8 cellular contexts compared by ENCODE assay signal in the genomic region with DNA sequence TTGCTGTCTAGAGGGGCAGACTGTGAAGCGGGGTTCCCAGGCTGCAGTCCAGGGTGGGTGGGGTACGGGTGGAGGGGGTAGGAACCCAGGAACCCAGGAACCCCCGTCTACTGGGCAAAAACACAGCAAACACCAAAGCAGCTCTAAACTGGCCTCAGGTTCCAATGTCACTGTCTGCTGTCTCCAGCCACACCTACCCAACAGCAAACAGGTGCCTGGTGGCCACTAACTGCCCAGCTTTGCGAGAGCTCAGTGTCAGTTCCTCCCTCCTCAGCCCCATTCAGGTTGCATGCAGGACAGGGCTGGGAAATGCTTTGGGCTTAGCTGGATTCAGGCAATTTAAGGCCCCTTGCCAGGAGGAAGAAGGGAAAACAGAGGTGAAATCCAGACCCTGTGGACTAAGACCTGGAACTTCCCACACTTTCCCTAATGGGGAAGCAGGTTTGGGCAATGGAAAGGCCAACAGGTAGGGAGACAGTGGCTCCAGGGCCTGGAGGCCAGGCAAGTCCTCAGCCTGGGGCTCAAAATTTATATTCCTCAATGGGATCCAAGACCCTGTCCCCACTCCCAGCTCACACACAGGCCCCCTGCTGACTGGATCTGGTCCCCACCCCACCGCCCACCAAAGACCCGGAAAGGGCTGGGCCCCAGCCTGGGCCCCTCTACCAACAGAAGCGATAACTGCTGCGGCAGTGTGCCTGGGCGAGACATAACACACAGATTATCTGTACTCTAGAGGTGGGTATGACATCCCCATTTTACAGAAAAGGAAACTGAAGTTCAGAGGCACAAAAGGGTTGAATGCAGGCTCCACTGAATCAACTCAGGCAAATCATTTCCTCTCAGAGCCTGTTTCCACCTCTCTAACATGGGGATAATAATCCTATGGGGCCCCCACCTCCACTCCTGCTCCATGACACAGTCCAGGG. TPM values are rescaled to one million over a fixed set of nuclear protein-coding genes. Genes with fewer than 3 reads are reported as not detected.
DNase-seq lines count a peak whose midpoint lies in the region; ATAC-seq and TF ChIP-seq lines count a peak whose summit lies in the region.

No MANE protein-coding gene starts in this region.

- no peak for ATAC-seq in activated naive CD8-positive, alpha-beta T cell treated with anti-CD3 and anti-CD28 coated beads, Interleukin-2, amount 10 ng/mL, durations not matched to agents 7 days and 5 days (ENCODE audit: low read depth)
- ATAC-seq in lung (ENCODE audit: insufficient read depth, low FRiP score) (no peak), GM21723 (IDR thresholded peaks at IDR 0.05; ENCODE audit: unreplicated experiment) (no peak), GM21528 (IDR thresholded peaks at IDR 0.05; ENCODE audit: low FRiP score, unreplicated experiment) (no peak), HG03457 (IDR thresholded peaks at IDR 0.05; ENCODE audit: unreplicated experiment) (no peak)

- H3K4me1 ChIP-seq in lung (ENCODE audit: control insufficient read depth in 2 of 2, insufficient read depth in 2 of 2, low read length in 2 of 2) (peaks cover 9 to 31% of the 10 kb centered on the region in 2 donors), vagina (peaks cover 87% of the 10 kb centered on the region)

- H3K9me3 Mint-ChIP-seq in activated naive CD8-positive, alpha-beta T cell treated with anti-CD3 and anti-CD28 coated beads, Interleukin-2, amount 10 ng/mL, durations not matched to agents 7 days and 5 days: no peaks in the 10 kb centered on the region

- H3K27ac Mint-ChIP-seq in activated naive CD8-positive, alpha-beta T cell treated with anti-CD3 and anti-CD28 coated beads, Interleukin-2, amount 10 ng/mL, durations not matched to agents 7 days and 5 days: peak overlapping the region; percentile 100

- peaks cover 43% of the 10 kb centered on the region for H3K36me3 Mint-ChIP-seq in activated naive CD8-positive, alpha-beta T cell treated with anti-CD3 and anti-CD28 coated beads, Interleukin-2, amount 10 ng/mL, durations not matched to agents 7 days and 5 days

- DNase-seq in stimulated activated CD4-positive, alpha-beta T cell treated with anti-CD3 and anti-CD28 coated beads, Interleukin-4, amount 100 ng/mL, for 1 hour: peak; percentile 44
- DNase-seq in stimulated activated CD4-positive, alpha-beta T cell treated with anti-CD3 and anti-CD28 coated beads, Interleukin-1b, Interleukin-23, amount 100 ng/mL, for 48 hours: no peak
- peak; percentile 45 for DNase-seq in activated naive CD8-positive, alpha-beta T cell treated with anti-CD3 and anti-CD28 coated beads, Interleukin-2, amount 10 ng/mL, durations not matched to agents 7 days and 5 days
- DNase-seq in lung (ENCODE audit: low spot score) (no peak), vagina (ENCODE audit: extremely low spot score in 2 of 2) (no peak)

- 76 to 82% methylated on average over 9 of the region's 9 CpGs for WGBS in lung, 2 donors

- TF ChIP-seq CTCF in lung (IDR thresholded peaks at IDR 0.05; ENCODE audit: control extremely low read depth, extremely low read depth) (no peak), vagina (IDR thresholded peaks at IDR 0.05) (no peak)

- peaks cover 49% of the 10 kb centered on the region for H3K4me1 Mint-ChIP-seq in activated naive CD8-positive, alpha-beta T cell treated with anti-CD3 and anti-CD28 coated beads, Interleukin-2, amount 10 ng/mL, durations not matched to agents 7 days and 5 days

- no peaks in the 10 kb centered on the region for H3K27me3 Mint-ChIP-seq in activated naive CD8-positive, alpha-beta T cell treated with anti-CD3 and anti-CD28 coated beads, Interleukin-2, amount 10 ng/mL, durations not matched to agents 7 days and 5 days

- no peak for TF ChIP-seq POLR2A in vagina (IDR thresholded peaks at IDR 0.05)

- H3K4me3 ChIP-seq in lung (no peak overlapping the region), vagina (peak overlapping the region; percentile 78 to 95)

- H3K27ac ChIP-seq in lung (ENCODE audit: low read depth in 1 of 2, low read length in 1 of 2): peak overlapping the region; percentile 58 to 85
- H3K27ac ChIP-seq in vagina: peak overlapping the region; percentile 96

- H3K36me3 ChIP-seq in lung (ENCODE audit: control insufficient read depth in 2 of 2, insufficient read depth in 2 of 2, low read length in 2 of 2): no peaks in the 10 kb centered on the region
- H3K36me3 ChIP-seq in vagina: no peaks in the 10 kb centered on the region

- POLR2A ChIA-PET in activated naive CD8-positive, alpha-beta T cell treated with anti-CD3 and anti-CD28 coated beads, Interleukin-2, amount 10 ng/mL, durations not matched to agents 7 days and 5 days (lab: Charles Lee): interaction anchor here (0.6 to 18.2 kb wide), 8 partner anchors 6 to 88 kb away, joined by 3 to 389 read pairs (median 3); no protein-coding TSS in a partner anchor

- intact Hi-C loops in vagina (cut with DNase I): no loop called here

- H3K4me3 Mint-ChIP-seq in activated naive CD8-positive, alpha-beta T cell treated with anti-CD3 and anti-CD28 coated beads, Interleukin-2, amount 10 ng/mL, durations not matched to agents 7 days and 5 days: peak overlapping the region; percentile 92

- H3K27me3 ChIP-seq in lung (ENCODE audit: control insufficient read depth, insufficient read depth): no peaks in the 10 kb centered on the region
- H3K27me3 ChIP-seq in vagina: no peaks in the 10 kb centered on the region

- H3K9me3 ChIP-seq in lung (ENCODE audit: control insufficient read depth in 2 of 2, insufficient read depth in 1 of 2, low read length in 1 of 2): no peaks in the 10 kb centered on the region
- no peaks in the 10 kb centered on the region for H3K9me3 ChIP-seq in vagina

RNA-seq across cellular contexts. Expression of a gene that starts 3.6 kb away (rescaled TPM):
- total RNA-seq in activated naive CD8-positive, alpha-beta T cell treated with anti-CD3 and anti-CD28 coated beads, Interleukin-2, amount 10 ng/mL, durations not matched to agents 7 days and 5 days: 100 to 1,000 TPM; 329 to 366 TPM
- 10 to 100 TPM; 49.6 to 66.5 TPM for total RNA-seq in lung
- polyA plus RNA-seq in lung: 10 to 100 TPM; 13.4 to 15.8 TPM
- total RNA-seq in vagina: 30.9 TPM

RNA-seq across cellular contexts. Expression of a gene that starts 39.6 kb away (rescaled TPM):
- total RNA-seq in activated naive CD8-positive, alpha-beta T cell treated with anti-CD3 and anti-CD28 coated beads, Interleukin-2, amount 10 ng/mL, durations not matched to agents 7 days and 5 days: 10 to 100 TPM; 49.2 to 54.2 TPM
- total RNA-seq in lung: 10 to 100 TPM; 20.5 to 51.3 TPM
- 10 to 100 TPM; 50.8 to 51.1 TPM for polyA plus RNA-seq in lung
- total RNA-seq in vagina: 17.7 TPM

RNA-seq across cellular contexts. Expression of a gene that starts 46.6 kb away (rescaled TPM):
- total RNA-seq in activated naive CD8-positive, alpha-beta T cell treated with anti-CD3 and anti-CD28 coated beads, Interleukin-2, amount 10 ng/mL, durations not matched to agents 7 days and 5 days: 1 to 10 TPM; 1.5 to 1.9 TPM
- total RNA-seq in lung (1 to 10 TPM; 4.9 to 9.0 TPM), vagina (10.3 TPM)
- polyA plus RNA-seq in lung: 1 to 10 TPM; 2.0 to 4.9 TPM

Comparison
In these comparisons a context has a peak if more than half of its experiments do, and no peak if none do; other contexts are left out.
1. DNase-seq: peak in stimulated activated CD4-positive, alpha-beta T cell treated with anti-CD3 and anti-CD28 coated beads, Interleukin-4, amount 100 ng/mL, for 1 hour (single experiment) and activated naive CD8-positive, alpha-beta T cell treated with anti-CD3 and anti-CD28 coated beads, Interleukin-2, amount 10 ng/mL, durations not matched to agents 7 days and 5 days (single experiment); none in stimulated activated CD4-positive, alpha-beta T cell treated with anti-CD3 and anti-CD28 coated beads, Interleukin-1b, Interleukin-23, amount 100 ng/mL, for 48 hours (single experiment), lung (single experiment) and vagina (0 of 2).
2. RNA of a gene that starts 3.6 kb away (total RNA-seq): 329 to 366 TPM in activated naive CD8-positive, alpha-beta T cell treated with anti-CD3 and anti-CD28 coated beads, Interleukin-2, amount 10 ng/mL, durations not matched to agents 7 days and 5 days; 49.6 to 66.5 TPM in lung and 30.9 TPM in vagina (single experiment); every median in the first group is over 4 times any median in the second.